ENCODE assay signal across 15 cellular contexts in genomic region chr22:46610345-46610744, GRCh38.
"Had no signal": no experiment of that assay in that cellular context is flagged by ENCODE, and none has a peak within 500 bp of the region (broad histone marks: within the 10 kb centered on the region; RNA-seq: fewer than 3 reads in every experiment).

No MANE protein-coding gene starts in this region.

- H3K9me3 ChIP-seq: left ventricle myocardium inferior, mucosa of descending colon, tibial nerve had no signal

- H3K4me3 ChIP-seq: left ventricle myocardium inferior, mucosa of descending colon, tibial nerve had no signal

- DNase-seq: activated CD4-positive, alpha-beta T cell treated with anti-CD3 and anti-CD28 coated beads, Interleukin-2, amount 50 U/mL, for 4 hours; activated T-cell treated with anti-CD3 and anti-CD28 coated beads for 4 hours; amniotic stem cell; central memory CD4-positive, alpha-beta T cell; head of caudate nucleus; left ventricle myocardium inferior; naive B cell; occipital lobe; stimulated activated naive CD8-positive, alpha-beta T cell treated with anti-CD3 and anti-CD28 coated beads, Interleukin-15, Interleukin-2, amounts not matched to agents 100 U/mL and 50 U/mL, for 24 hours; T-helper 17 cell had no signal

- H3K36me3 Mint-ChIP-seq: activated naive CD8-positive, alpha-beta T cell; memory B cell; naive B cell had no signal

- H3K27me3 Mint-ChIP-seq: activated naive CD8-positive, alpha-beta T cell; memory B cell; naive B cell; T-helper 17 cell had no signal

- H3K9me3 Mint-ChIP-seq: memory B cell, naive B cell had no signal

- H3K27ac ChIP-seq: left ventricle myocardium inferior, tibial nerve, VCaP had no signal

- H3K4me3 Mint-ChIP-seq: activated naive CD8-positive, alpha-beta T cell; memory B cell; T-helper 17 cell had no signal

- H3K27ac Mint-ChIP-seq: activated naive CD8-positive, alpha-beta T cell; memory B cell; T-helper 17 cell had no signal

- H3K27me3 ChIP-seq: tibial nerve had no signal

- H3K36me3 ChIP-seq: left ventricle myocardium inferior, tibial nerve had no signal
